8 cellular contexts compared by ENCODE assay signal in the genomic region with DNA sequence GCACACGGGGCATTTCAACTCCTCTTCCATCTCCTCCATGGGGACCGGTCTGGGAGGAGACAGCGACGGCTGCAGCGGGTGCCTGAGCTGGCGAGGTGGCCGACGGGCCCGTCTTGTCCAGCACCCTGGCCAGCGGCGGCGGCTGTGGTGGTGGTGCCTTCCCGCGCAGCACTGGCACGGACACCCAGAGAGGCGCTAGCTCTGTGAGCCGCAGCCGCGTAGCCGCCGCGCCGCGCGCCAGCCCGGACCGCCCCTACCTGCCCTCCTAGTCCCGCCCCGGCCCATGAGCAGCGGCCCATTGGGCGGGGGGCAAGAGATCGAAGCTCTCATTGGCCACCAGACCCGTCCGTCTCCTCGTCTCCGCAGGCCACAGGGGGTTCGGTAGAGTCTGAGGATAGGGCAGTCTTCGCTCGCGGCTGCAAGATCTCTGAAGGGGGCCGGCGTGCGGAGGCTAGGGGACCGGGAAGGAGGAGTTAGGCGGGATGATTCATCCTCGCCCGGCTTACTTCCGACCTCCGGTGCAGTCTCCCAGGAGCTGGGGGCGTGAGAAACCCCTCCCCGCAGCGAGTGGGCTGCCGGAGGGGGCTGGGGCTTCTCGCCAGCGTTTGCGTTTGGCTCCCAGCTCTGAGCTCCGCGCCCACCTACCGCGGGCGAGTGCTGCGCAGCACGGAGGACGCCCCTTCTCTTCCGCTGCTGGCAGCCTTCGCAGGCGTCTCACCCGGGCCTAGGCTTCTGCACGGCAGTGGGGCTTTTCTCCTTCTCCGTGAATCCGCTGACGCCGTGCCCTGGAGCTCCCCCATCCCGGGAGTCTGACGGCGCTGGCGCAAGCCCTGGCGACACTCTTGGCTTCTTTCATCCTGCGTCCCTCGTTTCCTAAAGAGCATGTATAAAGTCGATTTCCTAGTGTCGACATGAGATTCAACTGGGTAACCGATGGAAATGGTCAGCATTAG. TPM values are rescaled to one million over a fixed set of nuclear protein-coding genes. Genes with fewer than 3 reads are reported as not detected.
DNase-seq lines count a peak whose midpoint lies in the region; ATAC-seq, FAIRE-seq and TF ChIP-seq lines count a peak whose summit lies in the region.

A gene (minus strand): TSS at position 205 of the 953 bp plus-strand sequence. CDS start 166 bp downstream, at position 39.

- peak; percentile 90 for DNase-seq in D721Med (ENCODE audit: insufficient read length, low spot score)
- DNase-seq in OCI-M2 (lab: John Stamatoyannopoulos, UW; ENCODE audit: unreplicated experiment), result peak; percentile 91
- DNase-seq in activated T-cell treated with anti-CD3 and anti-CD28 coated beads, Interleukin-2, amount 50 U/mL, for 1 hour, result peak; percentile 91
- DNase-seq in erythroblast (lab: John Stamatoyannopoulos, UW), result peak; percentile 66 to 72
- peak; percentile 95 to 97 (median 96) for DNase-seq in mucosa of descending colon
- DNase-seq in stimulated activated CD8-positive, alpha-beta memory T cell treated with anti-CD3 and anti-CD28 coated beads, Interleukin-2, amount 100 ng/mL, for 48 hours (ENCODE audit: low read depth in 2 of 2), result peak; percentile 88

- peaks cover 0 to 5% (median 5%) of the 10 kb centered on the region in 3 donors for H3K4me1 Mint-ChIP-seq in IgD-negative memory B cell

- no peaks in the 10 kb centered on the region for H3K36me3 ChIP-seq in mucosa of descending colon (ENCODE audit: low read depth)

- H3K27me3 Mint-ChIP-seq in IgD-negative memory B cell, result peaks cover 19% of the 10 kb centered on the region

- H3K36me3 Mint-ChIP-seq in IgD-negative memory B cell, result no peaks in the 10 kb centered on the region

- no peaks in the 10 kb centered on the region for H3K9me3 Mint-ChIP-seq in IgD-negative memory B cell

- peak within 1 kb of the TSS; percentile 42 for H3K4me3 ChIP-seq in mucosa of descending colon

- peak within 1 kb of the TSS; percentile 38 to 93 (median 59) for H3K27ac Mint-ChIP-seq in IgD-negative memory B cell

- TF ChIP-seq CTCF in D721Med (IDR thresholded peaks at IDR 0.05; ENCODE audit: insufficient read depth, missing control alignments) (no peak), mucosa of descending colon (IDR thresholded peaks at IDR 0.05) (no peak)

- H3K4me1 ChIP-seq in mucosa of descending colon (ENCODE audit: low read depth), result peaks cover 17% of the 10 kb centered on the region

- H3K4me3 Mint-ChIP-seq in IgD-negative memory B cell, result peak within 1 kb of the TSS; percentile 94 to 99 (median 98)

- no peaks in the 10 kb centered on the region for H3K9me3 ChIP-seq in mucosa of descending colon

- peak; percentile 98 for ATAC-seq in GM21619 (IDR thresholded peaks at IDR 0.05; ENCODE audit: unreplicated experiment)
- peak; percentile 98 for ATAC-seq in mucosa of descending colon

- no peak for FAIRE-seq in D721Med (lab: Jason Lieb, UNC)

- TF ChIP-seq POLR2A in erythroblast (IDR thresholded peaks at IDR 0.05; ENCODE audit: low read length), result no peak

- intact Hi-C loops in mucosa of descending colon (cut with DNase I, micrococcal nuclease), result loop anchor here (10.0 kb wide), 2 partner anchors 100 to 120 kb away; no protein-coding TSS in a partner anchor

RNA-seq across cellular contexts. Expression of the gene that starts here (rescaled TPM):
- polyA plus RNA-seq in IgD-negative memory B cell, result 0.09 TPM
- total RNA-seq in mucosa of descending colon, result 1 to 10 TPM in 2 of 3 donors, under 1 TPM in 1; 0.72 to 8.7 (median 3.9) TPM

Comparison
In these comparisons a context has a peak if more than half of its experiments do, and no peak if none do; other contexts are left out.
1. Peak in every context shown above with its lines: DNase-seq, ATAC-seq and H3K4me3 ChIP-seq.